ENCODE assay signal across 21 cellular contexts in the genomic region with DNA sequence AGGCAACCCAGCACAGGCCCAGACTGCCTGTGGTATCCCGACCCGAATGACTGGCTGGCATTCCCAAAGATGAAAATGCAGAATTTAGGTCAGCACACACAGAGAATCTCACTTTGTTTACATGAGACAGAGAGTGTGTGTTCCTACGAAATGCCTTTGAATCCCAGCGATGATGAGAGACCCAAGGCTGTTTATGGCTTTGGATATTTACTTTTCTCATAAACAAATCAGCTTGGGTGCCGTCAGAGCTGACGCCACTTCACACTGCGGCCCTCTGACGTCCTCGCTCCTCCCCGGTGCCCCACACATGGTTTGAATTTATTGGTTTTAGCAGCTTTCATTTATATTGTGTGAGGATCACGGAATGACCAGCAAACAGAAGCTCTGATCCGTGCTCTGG. TPM values are rescaled to one million over a fixed set of nuclear protein-coding genes. Genes with fewer than 3 reads are reported as not detected.
"Had no signal": no experiment of that assay in that cellular context is flagged by ENCODE, and none has a peak within 500 bp of the region (broad histone marks: within the 10 kb centered on the region; RNA-seq: fewer than 3 reads in every experiment).

No MANE protein-coding gene starts in this region.

- H3K9me3 ChIP-seq: breast epithelium, prostate gland, right atrium auricular region, tibial artery, uterus had no signal

- H3K4me3 Mint-ChIP-seq: activated CD4-positive, alpha-beta T cell treated with anti-CD3 and anti-CD28 coated beads, Interleukin-2, amount 10 ng/mL, durations not matched to agents 24 days and 14 days; activated CD8-positive, alpha-beta T cell treated with anti-CD3 and anti-CD28 coated beads, Interleukin-2, amount 10 ng/mL, durations not matched to agents 7 days and 5 days; activated naive CD4-positive, alpha-beta T cell treated with anti-CD3 and anti-CD28 coated beads, Interleukin-2, amount 10 ng/mL, durations not matched to agents 7 days and 5 days; activated T-cell treated with anti-CD3 and anti-CD28 coated beads, Interleukin-2, amount 50 U/mL, for 24 hours had no signal

- H3K4me1 Mint-ChIP-seq: activated CD4-positive, alpha-beta T cell treated with anti-CD3 and anti-CD28 coated beads, Interleukin-2, amount 10 ng/mL, durations not matched to agents 24 days and 14 days; activated naive CD4-positive, alpha-beta T cell treated with anti-CD3 and anti-CD28 coated beads, Interleukin-2, amount 10 ng/mL, durations not matched to agents 7 days and 5 days had no signal

- DNase-seq: activated CD4-positive, alpha-beta T cell treated with anti-CD3 and anti-CD28 coated beads, Interleukin-2, amount 10 ng/mL, durations not matched to agents 24 days and 14 days; activated CD8-positive, alpha-beta T cell treated with anti-CD3 and anti-CD28 coated beads, Interleukin-2, amount 10 ng/mL, durations not matched to agents 7 days and 5 days; activated naive CD4-positive, alpha-beta T cell treated with anti-CD3 and anti-CD28 coated beads, Interleukin-2, amount 10 ng/mL, durations not matched to agents 7 days and 5 days; activated T-cell treated with anti-CD3 and anti-CD28 coated beads, Interleukin-2, amount 50 U/mL, for 24 hours; cerebellar nuclear complex; effector CD4-positive, alpha-beta T cell; foreskin keratinocyte; hypothalamus; midbrain; occipital lobe; stimulated activated naive CD8-positive, alpha-beta T cell treated with anti-CD3 and anti-CD28 coated beads, Interleukin-15, Interleukin-2, amounts not matched to agents 100 U/mL and 50 U/mL, for 24 hours; substantia nigra; T-helper 1 cell; T-helper 9 cell; tibial artery; uterus had no signal

- H3K4me1 ChIP-seq: breast epithelium, foreskin keratinocyte, uterus had no signal

- H3K27me3 ChIP-seq: breast epithelium, right atrium auricular region, tibial artery, uterus had no signal

- ATAC-seq: activated CD8-positive, alpha-beta T cell treated with anti-CD3 and anti-CD28 coated beads, Interleukin-2, amount 10 ng/mL, durations not matched to agents 7 days and 5 days; esophagus mucosa; foreskin keratinocyte; left lobe of liver; stimulated activated naive CD8-positive, alpha-beta T cell treated with anti-CD3 and anti-CD28 coated beads, Interleukin-15, Interleukin-2, amounts not matched to agents 100 U/mL and 50 U/mL, for 24 hours had no signal

- H3K9me3 Mint-ChIP-seq: activated CD4-positive, alpha-beta T cell treated with anti-CD3 and anti-CD28 coated beads, Interleukin-2, amount 10 ng/mL, durations not matched to agents 24 days and 14 days; activated naive CD4-positive, alpha-beta T cell treated with anti-CD3 and anti-CD28 coated beads, Interleukin-2, amount 10 ng/mL, durations not matched to agents 7 days and 5 days; activated T-cell treated with anti-CD3 and anti-CD28 coated beads, Interleukin-2, amount 50 U/mL, for 24 hours had no signal

- H3K36me3 Mint-ChIP-seq: activated naive CD4-positive, alpha-beta T cell treated with anti-CD3 and anti-CD28 coated beads, Interleukin-2, amount 10 ng/mL, durations not matched to agents 7 days and 5 days had no signal

- H3K27ac ChIP-seq: breast epithelium, foreskin keratinocyte, prostate gland, right atrium auricular region, tibial artery, uterus had no signal

- H3K27ac Mint-ChIP-seq: activated CD4-positive, alpha-beta T cell treated with anti-CD3 and anti-CD28 coated beads, Interleukin-2, amount 10 ng/mL, durations not matched to agents 24 days and 14 days; activated CD8-positive, alpha-beta T cell treated with anti-CD3 and anti-CD28 coated beads, Interleukin-2, amount 10 ng/mL, durations not matched to agents 7 days and 5 days; activated naive CD4-positive, alpha-beta T cell treated with anti-CD3 and anti-CD28 coated beads, Interleukin-2, amount 10 ng/mL, durations not matched to agents 7 days and 5 days; activated T-cell treated with anti-CD3 and anti-CD28 coated beads, Interleukin-2, amount 50 U/mL, for 24 hours had no signal

RNA-seq across cellular contexts. Expression of a gene that starts 18.7 kb away (rescaled TPM):
- total RNA-seq: activated CD4-positive, alpha-beta T cell treated with anti-CD3 and anti-CD28 coated beads, Interleukin-2, amount 10 ng/mL, durations not matched to agents 24 days and 14 days; activated CD8-positive, alpha-beta T cell treated with anti-CD3 and anti-CD28 coated beads, Interleukin-2, amount 10 ng/mL, durations not matched to agents 7 days and 5 days had no signal
